ENCODE assay signal across 23 cellular contexts in genomic region chr6:146944809-146945208, GRCh38.
"Had no signal": no experiment of that assay in that cellular context is flagged by ENCODE, and none has a peak within 500 bp of the region (broad histone marks: within the 10 kb centered on the region; RNA-seq: fewer than 3 reads in every experiment).

No MANE protein-coding gene starts in this region.

- DNase-seq: activated B cell treated with CpG ODN at 0.5 μM for 24 hours; activated CD4-positive, alpha-beta T cell treated with anti-CD3 and anti-CD28 coated beads for 1 hour; activated CD4-positive, alpha-beta T cell treated with anti-CD3 and anti-CD28 coated beads, Interleukin-2, amount 10 ng/mL, durations not matched to agents 24 days and 14 days; activated CD4-positive, alpha-beta T cell treated with anti-CD3 and anti-CD28 coated beads, Interleukin-2, amount 50 U/mL, for 48 hours; activated CD8-positive, alpha-beta memory T cell treated with anti-CD3 and anti-CD28 coated beads, Interleukin-2, amount 10 ng/mL, durations not matched to agents 7 days and 5 days; activated gamma-delta T cell treated with Interleukin-2 at 50 U/mL for 16 hours; activated naive CD4-positive, alpha-beta T cell treated with anti-CD3 and anti-CD28 coated beads, Interleukin-2, amount 10 ng/mL, durations not matched to agents 7 days and 5 days; activated naive CD8-positive, alpha-beta T cell treated with anti-CD3 and anti-CD28 coated beads for 36 hours; activated T-cell treated with anti-CD3 and anti-CD28 coated beads, Interleukin-2, amount 50 U/mL, for 4 hours; cerebellar nuclear complex; NCI-H1092; NCI-H1417 treated with DMSO at 0.1 percent for 48 hours; NCI-H1694 treated with DMSO at 0.1 percent for 48 hours; NCI-H2029 treated with DMSO at 0.1 percent for 48 hours; NCI-H345; NCI-H510A; NCI-H526 treated with DMSO at 0.1 percent for 48 hours; NCI-H82; NK-92 treated with Interleukin-12 subunit alpha and Interleukin-12 subunit beta, amount 100 ng/mL, for 24 hours; OCI-M1; Peyer's patch; SHP77 treated with DMSO at 0.1 percent for 48 hours had no signal

- H3K9me3 ChIP-seq: Peyer's patch had no signal

- H3K27me3 ChIP-seq: Peyer's patch had no signal

- ATAC-seq: activated CD8-positive, alpha-beta memory T cell treated with anti-CD3 and anti-CD28 coated beads, Interleukin-2, amount 10 ng/mL, durations not matched to agents 7 days and 5 days; activated T-cell treated with anti-CD3 and anti-CD28 coated beads, Interleukin-2, amount 50 U/mL, for 4 hours; activated T-helper 17 cell treated with anti-CD3 and anti-CD28 coated beads, Interleukin-2, amount 50 U/mL, for 72 hours had no signal

- H3K36me3 ChIP-seq: Peyer's patch had no signal

- H3K27ac ChIP-seq: Peyer's patch had no signal

- H3K4me3 ChIP-seq: Peyer's patch had no signal

- H3K4me1 ChIP-seq: Peyer's patch had no signal
